2 cellular contexts compared by ENCODE assay signal in genomic region chr14:92938235-92938875, GRCh38.
TF ChIP-seq lines count a peak whose summit lies in the region.

No MANE protein-coding gene starts in this region.

TF ChIP-seq in GM23338, 12 proteins besides CTCF, POLR2A, EP300 and RAD21 (continued from another document):
- TF ChIP-seq, protein P1, sequence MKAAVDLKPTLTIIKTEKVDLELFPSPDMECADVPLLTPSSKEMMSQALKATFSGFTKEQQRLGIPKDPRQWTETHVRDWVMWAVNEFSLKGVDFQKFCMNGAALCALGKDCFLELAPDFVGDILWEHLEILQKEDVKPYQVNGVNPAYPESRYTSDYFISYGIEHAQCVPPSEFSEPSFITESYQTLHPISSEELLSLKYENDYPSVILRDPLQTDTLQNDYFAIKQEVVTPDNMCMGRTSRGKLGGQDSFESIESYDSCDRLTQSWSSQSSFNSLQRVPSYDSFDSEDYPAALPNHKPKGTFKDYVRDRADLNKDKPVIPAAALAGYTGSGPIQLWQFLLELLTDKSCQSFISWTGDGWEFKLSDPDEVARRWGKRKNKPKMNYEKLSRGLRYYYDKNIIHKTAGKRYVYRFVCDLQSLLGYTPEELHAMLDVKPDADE (IDR thresholded peaks at IDR 0.05) = no peak
- no peak for TF ChIP-seq ZNF331 (CRISPR knock-in tag; IDR thresholded peaks at IDR 0.05; ENCODE audit: low read depth)
- TF ChIP-seq JUNB (IDR thresholded peaks at IDR 0.05; ENCODE audit: unreplicated experiment) = no peak
- no peak for TF ChIP-seq EZH2 (IDR thresholded peaks at IDR 0.05; ENCODE audit: low read depth, unreplicated experiment)
- TF ChIP-seq, protein P2, sequence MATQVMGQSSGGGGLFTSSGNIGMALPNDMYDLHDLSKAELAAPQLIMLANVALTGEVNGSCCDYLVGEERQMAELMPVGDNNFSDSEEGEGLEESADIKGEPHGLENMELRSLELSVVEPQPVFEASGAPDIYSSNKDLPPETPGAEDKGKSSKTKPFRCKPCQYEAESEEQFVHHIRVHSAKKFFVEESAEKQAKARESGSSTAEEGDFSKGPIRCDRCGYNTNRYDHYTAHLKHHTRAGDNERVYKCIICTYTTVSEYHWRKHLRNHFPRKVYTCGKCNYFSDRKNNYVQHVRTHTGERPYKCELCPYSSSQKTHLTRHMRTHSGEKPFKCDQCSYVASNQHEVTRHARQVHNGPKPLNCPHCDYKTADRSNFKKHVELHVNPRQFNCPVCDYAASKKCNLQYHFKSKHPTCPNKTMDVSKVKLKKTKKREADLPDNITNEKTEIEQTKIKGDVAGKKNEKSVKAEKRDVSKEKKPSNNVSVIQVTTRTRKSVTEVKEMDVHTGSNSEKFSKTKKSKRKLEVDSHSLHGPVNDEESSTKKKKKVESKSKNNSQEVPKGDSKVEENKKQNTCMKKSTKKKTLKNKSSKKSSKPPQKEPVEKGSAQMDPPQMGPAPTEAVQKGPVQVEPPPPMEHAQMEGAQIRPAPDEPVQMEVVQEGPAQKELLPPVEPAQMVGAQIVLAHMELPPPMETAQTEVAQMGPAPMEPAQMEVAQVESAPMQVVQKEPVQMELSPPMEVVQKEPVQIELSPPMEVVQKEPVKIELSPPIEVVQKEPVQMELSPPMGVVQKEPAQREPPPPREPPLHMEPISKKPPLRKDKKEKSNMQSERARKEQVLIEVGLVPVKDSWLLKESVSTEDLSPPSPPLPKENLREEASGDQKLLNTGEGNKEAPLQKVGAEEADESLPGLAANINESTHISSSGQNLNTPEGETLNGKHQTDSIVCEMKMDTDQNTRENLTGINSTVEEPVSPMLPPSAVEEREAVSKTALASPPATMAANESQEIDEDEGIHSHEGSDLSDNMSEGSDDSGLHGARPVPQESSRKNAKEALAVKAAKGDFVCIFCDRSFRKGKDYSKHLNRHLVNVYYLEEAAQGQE (IDR thresholded peaks at IDR 0.05; ENCODE audit: unreplicated experiment) = no peak
- TF ChIP-seq STAT1 (IDR thresholded peaks at IDR 0.05; ENCODE audit: unreplicated experiment) = no peak
- no peak for TF ChIP-seq CREB1 (CRISPR knock-in tag; IDR thresholded peaks at IDR 0.05; ENCODE audit: low read depth)
- TF ChIP-seq, protein P3, sequence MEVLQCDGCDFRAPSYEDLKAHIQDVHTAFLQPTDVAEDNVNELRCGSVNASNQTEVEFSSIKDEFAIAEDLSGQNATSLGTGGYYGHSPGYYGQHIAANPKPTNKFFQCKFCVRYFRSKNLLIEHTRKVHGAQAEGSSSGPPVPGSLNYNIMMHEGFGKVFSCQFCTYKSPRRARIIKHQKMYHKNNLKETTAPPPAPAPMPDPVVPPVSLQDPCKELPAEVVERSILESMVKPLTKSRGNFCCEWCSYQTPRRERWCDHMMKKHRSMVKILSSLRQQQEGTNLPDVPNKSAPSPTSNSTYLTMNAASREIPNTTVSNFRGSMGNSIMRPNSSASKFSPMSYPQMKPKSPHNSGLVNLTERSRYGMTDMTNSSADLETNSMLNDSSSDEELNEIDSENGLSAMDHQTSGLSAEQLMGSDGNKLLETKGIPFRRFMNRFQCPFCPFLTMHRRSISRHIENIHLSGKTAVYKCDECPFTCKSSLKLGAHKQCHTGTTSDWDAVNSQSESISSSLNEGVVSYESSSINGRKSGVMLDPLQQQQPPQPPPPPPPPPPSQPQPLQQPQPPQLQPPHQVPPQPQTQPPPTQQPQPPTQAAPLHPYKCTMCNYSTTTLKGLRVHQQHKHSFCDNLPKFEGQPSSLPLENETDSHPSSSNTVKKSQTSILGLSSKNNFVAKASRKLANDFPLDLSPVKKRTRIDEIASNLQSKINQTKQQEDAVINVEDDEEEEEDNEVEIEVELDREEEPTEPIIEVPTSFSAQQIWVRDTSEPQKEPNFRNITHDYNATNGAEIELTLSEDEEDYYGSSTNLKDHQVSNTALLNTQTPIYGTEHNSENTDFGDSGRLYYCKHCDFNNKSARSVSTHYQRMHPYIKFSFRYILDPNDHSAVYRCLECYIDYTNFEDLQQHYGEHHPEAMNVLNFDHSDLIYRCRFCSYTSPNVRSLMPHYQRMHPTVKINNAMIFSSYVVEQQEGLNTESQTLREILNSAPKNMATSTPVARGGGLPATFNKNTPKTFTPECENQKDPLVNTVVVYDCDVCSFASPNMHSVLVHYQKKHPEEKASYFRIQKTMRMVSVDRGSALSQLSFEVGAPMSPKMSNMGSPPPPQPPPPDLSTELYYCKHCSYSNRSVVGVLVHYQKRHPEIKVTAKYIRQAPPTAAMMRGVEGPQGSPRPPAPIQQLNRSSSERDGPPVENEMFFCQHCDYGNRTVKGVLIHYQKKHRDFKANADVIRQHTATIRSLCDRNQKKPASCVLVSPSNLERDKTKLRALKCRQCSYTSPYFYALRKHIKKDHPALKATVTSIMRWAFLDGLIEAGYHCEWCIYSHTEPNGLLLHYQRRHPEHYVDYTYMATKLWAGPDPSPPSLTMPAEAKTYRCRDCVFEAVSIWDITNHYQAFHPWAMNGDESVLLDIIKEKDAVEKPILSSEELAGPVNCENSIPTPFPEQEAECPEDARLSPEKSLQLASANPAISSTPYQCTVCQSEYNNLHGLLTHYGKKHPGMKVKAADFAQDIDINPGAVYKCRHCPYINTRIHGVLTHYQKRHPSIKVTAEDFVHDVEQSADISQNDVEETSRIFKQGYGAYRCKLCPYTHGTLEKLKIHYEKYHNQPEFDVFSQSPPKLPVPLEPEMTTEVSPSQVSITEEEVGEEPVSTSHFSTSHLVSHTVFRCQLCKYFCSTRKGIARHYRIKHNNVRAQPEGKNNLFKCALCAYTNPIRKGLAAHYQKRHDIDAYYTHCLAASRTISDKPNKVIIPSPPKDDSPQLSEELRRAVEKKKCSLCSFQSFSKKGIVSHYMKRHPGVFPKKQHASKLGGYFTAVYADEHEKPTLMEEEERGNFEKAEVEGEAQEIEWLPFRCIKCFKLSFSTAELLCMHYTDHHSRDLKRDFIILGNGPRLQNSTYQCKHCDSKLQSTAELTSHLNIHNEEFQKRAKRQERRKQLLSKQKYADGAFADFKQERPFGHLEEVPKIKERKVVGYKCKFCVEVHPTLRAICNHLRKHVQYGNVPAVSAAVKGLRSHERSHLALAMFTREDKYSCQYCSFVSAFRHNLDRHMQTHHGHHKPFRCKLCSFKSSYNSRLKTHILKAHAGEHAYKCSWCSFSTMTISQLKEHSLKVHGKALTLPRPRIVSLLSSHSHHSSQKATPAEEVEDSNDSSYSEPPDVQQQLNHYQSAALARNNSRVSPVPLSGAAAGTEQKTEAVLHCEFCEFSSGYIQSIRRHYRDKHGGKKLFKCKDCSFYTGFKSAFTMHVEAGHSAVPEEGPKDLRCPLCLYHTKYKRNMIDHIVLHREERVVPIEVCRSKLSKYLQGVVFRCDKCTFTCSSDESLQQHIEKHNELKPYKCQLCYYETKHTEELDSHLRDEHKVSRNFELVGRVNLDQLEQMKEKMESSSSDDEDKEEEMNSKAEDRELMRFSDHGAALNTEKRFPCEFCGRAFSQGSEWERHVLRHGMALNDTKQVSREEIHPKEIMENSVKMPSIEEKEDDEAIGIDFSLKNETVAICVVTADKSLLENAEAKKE (CRISPR knock-in tag; IDR thresholded peaks at IDR 0.05) = no peak
- no peak for TF ChIP-seq NANOG (IDR thresholded peaks at IDR 0.05; ENCODE audit: borderline replicate concordance)
- TF ChIP-seq ZNF114 (CRISPR knock-in tag; IDR thresholded peaks at IDR 0.05) = no peak

TF ChIP-seq in WTC11, 78 proteins besides CTCF, POLR2A, EP300 and RAD21 (continued from another document):
- TF ChIP-seq, protein P4, sequence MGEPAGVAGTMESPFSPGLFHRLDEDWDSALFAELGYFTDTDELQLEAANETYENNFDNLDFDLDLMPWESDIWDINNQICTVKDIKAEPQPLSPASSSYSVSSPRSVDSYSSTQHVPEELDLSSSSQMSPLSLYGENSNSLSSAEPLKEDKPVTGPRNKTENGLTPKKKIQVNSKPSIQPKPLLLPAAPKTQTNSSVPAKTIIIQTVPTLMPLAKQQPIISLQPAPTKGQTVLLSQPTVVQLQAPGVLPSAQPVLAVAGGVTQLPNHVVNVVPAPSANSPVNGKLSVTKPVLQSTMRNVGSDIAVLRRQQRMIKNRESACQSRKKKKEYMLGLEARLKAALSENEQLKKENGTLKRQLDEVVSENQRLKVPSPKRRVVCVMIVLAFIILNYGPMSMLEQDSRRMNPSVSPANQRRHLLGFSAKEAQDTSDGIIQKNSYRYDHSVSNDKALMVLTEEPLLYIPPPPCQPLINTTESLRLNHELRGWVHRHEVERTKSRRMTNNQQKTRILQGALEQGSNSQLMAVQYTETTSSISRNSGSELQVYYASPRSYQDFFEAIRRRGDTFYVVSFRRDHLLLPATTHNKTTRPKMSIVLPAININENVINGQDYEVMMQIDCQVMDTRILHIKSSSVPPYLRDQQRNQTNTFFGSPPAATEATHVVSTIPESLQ (CRISPR knock-in tag; IDR thresholded peaks at IDR 0.05) = no peak
